In genomic region chr9:77455312-77455927, GRCh38 we compare ENCODE assay signal across 8 cellular contexts.
DNase-seq lines count a peak whose midpoint lies in the region; ATAC-seq and TF ChIP-seq lines count a peak whose summit lies in the region.

No MANE protein-coding gene starts in this region.

- H3K36me3 ChIP-seq in right atrium auricular region: no peaks in the 10 kb centered on the region
- no peaks in the 10 kb centered on the region for H3K36me3 ChIP-seq in spleen

- H3K27ac ChIP-seq in right cardiac atrium (ENCODE audit: low read length) (no peak overlapping the region), right atrium auricular region (no peak overlapping the region), spleen (no peak overlapping the region)

- ATAC-seq in right cardiac atrium (peak; percentile 41 to 65), HG03439 (IDR thresholded peaks at IDR 0.05; ENCODE audit: unreplicated experiment) (peak; percentile 41), SK-N-SH treated with all-trans-retinoic acid at 6 μM for 48 hours (peak; percentile 31; the same call in 1 of the 3 replicates)

- no peaks in the 10 kb centered on the region for H3K9me3 ChIP-seq in right cardiac atrium (ENCODE audit: control insufficient read depth, low read length)
- H3K9me3 ChIP-seq in right atrium auricular region: no peaks in the 10 kb centered on the region
- H3K9me3 ChIP-seq in spleen: peaks cover 0 to 5% (median 0%) of the 10 kb centered on the region in 8 donors

- H3K27me3 ChIP-seq in right cardiac atrium (ENCODE audit: control insufficient read depth, insufficient read depth) (no peaks in the 10 kb centered on the region), right atrium auricular region (no peaks in the 10 kb centered on the region), spleen (replicated peaks in 1 of 7) (peaks cover 0 to 5% (median 0%) of the 10 kb centered on the region in 7 donors)

- no peak overlapping the region for H3K27ac Mint-ChIP-seq in nephron progenitor cell

- H3K9me3 Mint-ChIP-seq in nephron progenitor cell: peaks cover 12% of the 10 kb centered on the region

- 63% methylated on average over 8 of the region's 8 CpGs for WGBS in right cardiac atrium
- 63 to 76% (median 64%) methylated on average over 8 of the region's 8 CpGs for WGBS in spleen, 5 donors

- no peak for TF ChIP-seq POLR2A in spleen (IDR thresholded peaks at IDR 0.05)

- peaks cover 5% of the 10 kb centered on the region for H3K36me3 Mint-ChIP-seq in nephron progenitor cell (ENCODE audit: low read depth)

- TF ChIP-seq CTCF in right atrium auricular region (IDR thresholded peaks at IDR 0.05): peak in 1 of 2 donors; percentile 55
- TF ChIP-seq CTCF in spleen (IDR thresholded peaks at IDR 0.05 in 8 of 11, conservative IDR thresholded peaks at IDR 0.05 in 3 of 11): peak in 8 of 11 experiments; percentile 25 to 75 (median 61)
- no peak for TF ChIP-seq CTCF in nephron progenitor cell (IDR thresholded peaks at IDR 0.05)

- H3K4me1 Mint-ChIP-seq in nephron progenitor cell: peaks cover 26% of the 10 kb centered on the region

- DNase-seq in right cardiac atrium (peak in 1 of 3 donors; percentile 62), right atrium auricular region (ENCODE audit: low spot score) (no peak), spleen (no peak), NCI-H2107 (lab: John Stamatoyannopoulos, UW) (no peak), nephron progenitor cell (no peak)
- DNase-seq in effector CD4-positive, alpha-beta T cell: peak; percentile 7

- intact Hi-C loops in right cardiac atrium (cut with DNase I) (loop anchor here in 2 of 4 donors (10.0 kb wide), 2 partner anchors 199 to 299 kb away; no protein-coding TSS in a partner anchor), spleen (cut with DNase I; ENCODE audit: low total_unique reads) (loop anchor here (10.0 kb wide), 1 partner anchor 291 kb away; no protein-coding TSS in a partner anchor)

- H3K4me1 ChIP-seq in right cardiac atrium (ENCODE audit: control insufficient read depth, insufficient read depth, low read length) (no peaks in the 10 kb centered on the region), right atrium auricular region (no peaks in the 10 kb centered on the region), spleen (peaks cover 0 to 42% (median 17%) of the 10 kb centered on the region in 6 donors)

- no peak overlapping the region for H3K4me3 Mint-ChIP-seq in nephron progenitor cell

- no peak overlapping the region for H3K4me3 ChIP-seq in right cardiac atrium (ENCODE audit: low read length)
- no peak overlapping the region for H3K4me3 ChIP-seq in right atrium auricular region
- H3K4me3 ChIP-seq in spleen: no peak overlapping the region

- H3K27me3 Mint-ChIP-seq in nephron progenitor cell (ENCODE audit: low read depth, poor library complexity): peaks cover 8% of the 10 kb centered on the region

TF ChIP-seq in SK-N-SH treated with all-trans-retinoic acid at 6 μM for 48 hours, 23 proteins besides CTCF, POLR2A, EP300 and RAD21:
- TF ChIP-seq, protein P1, sequence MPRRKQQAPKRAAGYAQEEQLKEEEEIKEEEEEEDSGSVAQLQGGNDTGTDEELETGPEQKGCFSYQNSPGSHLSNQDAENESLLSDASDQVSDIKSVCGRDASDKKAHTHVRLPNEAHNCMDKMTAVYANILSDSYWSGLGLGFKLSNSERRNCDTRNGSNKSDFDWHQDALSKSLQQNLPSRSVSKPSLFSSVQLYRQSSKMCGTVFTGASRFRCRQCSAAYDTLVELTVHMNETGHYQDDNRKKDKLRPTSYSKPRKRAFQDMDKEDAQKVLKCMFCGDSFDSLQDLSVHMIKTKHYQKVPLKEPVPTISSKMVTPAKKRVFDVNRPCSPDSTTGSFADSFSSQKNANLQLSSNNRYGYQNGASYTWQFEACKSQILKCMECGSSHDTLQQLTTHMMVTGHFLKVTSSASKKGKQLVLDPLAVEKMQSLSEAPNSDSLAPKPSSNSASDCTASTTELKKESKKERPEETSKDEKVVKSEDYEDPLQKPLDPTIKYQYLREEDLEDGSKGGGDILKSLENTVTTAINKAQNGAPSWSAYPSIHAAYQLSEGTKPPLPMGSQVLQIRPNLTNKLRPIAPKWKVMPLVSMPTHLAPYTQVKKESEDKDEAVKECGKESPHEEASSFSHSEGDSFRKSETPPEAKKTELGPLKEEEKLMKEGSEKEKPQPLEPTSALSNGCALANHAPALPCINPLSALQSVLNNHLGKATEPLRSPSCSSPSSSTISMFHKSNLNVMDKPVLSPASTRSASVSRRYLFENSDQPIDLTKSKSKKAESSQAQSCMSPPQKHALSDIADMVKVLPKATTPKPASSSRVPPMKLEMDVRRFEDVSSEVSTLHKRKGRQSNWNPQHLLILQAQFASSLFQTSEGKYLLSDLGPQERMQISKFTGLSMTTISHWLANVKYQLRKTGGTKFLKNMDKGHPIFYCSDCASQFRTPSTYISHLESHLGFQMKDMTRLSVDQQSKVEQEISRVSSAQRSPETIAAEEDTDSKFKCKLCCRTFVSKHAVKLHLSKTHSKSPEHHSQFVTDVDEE (CRISPR knock-in tag; IDR thresholded peaks at IDR 0.05): no peak
- TF ChIP-seq RARB (CRISPR knock-in tag; IDR thresholded peaks at IDR 0.05): no peak
- TF ChIP-seq TCF4 (CRISPR knock-in tag; IDR thresholded peaks at IDR 0.05; ENCODE audit: borderline replicate concordance): no peak
- TF ChIP-seq, protein P2, sequence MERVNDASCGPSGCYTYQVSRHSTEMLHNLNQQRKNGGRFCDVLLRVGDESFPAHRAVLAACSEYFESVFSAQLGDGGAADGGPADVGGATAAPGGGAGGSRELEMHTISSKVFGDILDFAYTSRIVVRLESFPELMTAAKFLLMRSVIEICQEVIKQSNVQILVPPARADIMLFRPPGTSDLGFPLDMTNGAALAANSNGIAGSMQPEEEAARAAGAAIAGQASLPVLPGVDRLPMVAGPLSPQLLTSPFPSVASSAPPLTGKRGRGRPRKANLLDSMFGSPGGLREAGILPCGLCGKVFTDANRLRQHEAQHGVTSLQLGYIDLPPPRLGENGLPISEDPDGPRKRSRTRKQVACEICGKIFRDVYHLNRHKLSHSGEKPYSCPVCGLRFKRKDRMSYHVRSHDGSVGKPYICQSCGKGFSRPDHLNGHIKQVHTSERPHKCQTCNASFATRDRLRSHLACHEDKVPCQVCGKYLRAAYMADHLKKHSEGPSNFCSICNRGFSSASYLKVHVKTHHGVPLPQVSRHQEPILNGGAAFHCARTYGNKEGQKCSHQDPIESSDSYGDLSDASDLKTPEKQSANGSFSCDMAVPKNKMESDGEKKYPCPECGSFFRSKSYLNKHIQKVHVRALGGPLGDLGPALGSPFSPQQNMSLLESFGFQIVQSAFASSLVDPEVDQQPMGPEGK (CRISPR knock-in tag; IDR thresholded peaks at IDR 0.05; ENCODE audit: borderline replicate concordance): no peak
- TF ChIP-seq GLIS3 (CRISPR knock-in tag; IDR thresholded peaks at IDR 0.05): no peak
- TF ChIP-seq CSRNP3 (CRISPR knock-in tag; IDR thresholded peaks at IDR 0.05): no peak
- TF ChIP-seq BACH2 (CRISPR knock-in tag; IDR thresholded peaks at IDR 0.05; ENCODE audit: borderline replicate concordance): no peak
- no peak for TF ChIP-seq ESRRG (CRISPR knock-in tag; IDR thresholded peaks at IDR 0.05)
- TF ChIP-seq, protein P3, sequence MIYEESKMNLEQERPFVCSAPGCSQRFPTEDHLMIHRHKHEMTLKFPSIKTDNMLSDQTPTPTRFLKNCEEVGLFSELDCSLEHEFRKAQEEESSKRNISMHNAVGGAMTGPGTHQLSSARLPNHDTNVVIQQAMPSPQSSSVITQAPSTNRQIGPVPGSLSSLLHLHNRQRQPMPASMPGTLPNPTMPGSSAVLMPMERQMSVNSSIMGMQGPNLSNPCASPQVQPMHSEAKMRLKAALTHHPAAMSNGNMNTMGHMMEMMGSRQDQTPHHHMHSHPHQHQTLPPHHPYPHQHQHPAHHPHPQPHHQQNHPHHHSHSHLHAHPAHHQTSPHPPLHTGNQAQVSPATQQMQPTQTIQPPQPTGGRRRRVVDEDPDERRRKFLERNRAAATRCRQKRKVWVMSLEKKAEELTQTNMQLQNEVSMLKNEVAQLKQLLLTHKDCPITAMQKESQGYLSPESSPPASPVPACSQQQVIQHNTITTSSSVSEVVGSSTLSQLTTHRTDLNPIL (CRISPR knock-in tag; IDR thresholded peaks at IDR 0.05; ENCODE audit: low read depth): no peak
- no peak for TF ChIP-seq PPARA (CRISPR knock-in tag; IDR thresholded peaks at IDR 0.05; ENCODE audit: borderline replicate concordance)
- no peak for TF ChIP-seq ZNF565 (CRISPR knock-in tag; conservative IDR thresholded peaks at IDR 0.05; ENCODE audit: low read depth)
- no peak for TF ChIP-seq ISL1 (CRISPR knock-in tag; IDR thresholded peaks at IDR 0.05)
- TF ChIP-seq ZC3H10 (CRISPR knock-in tag; IDR thresholded peaks at IDR 0.05): no peak
- TF ChIP-seq OSR1 (CRISPR knock-in tag; IDR thresholded peaks at IDR 0.05): no peak
- TF ChIP-seq CSDC2 (CRISPR knock-in tag; IDR thresholded peaks at IDR 0.05): no peak
- no peak for TF ChIP-seq ZFP30 (CRISPR knock-in tag; IDR thresholded peaks at IDR 0.05)
- no peak for TF ChIP-seq SNAI2 (CRISPR knock-in tag; IDR thresholded peaks at IDR 0.05)
- no peak for TF ChIP-seq ZFP3 (CRISPR knock-in tag; IDR thresholded peaks at IDR 0.05)
TF ChIP-seq in SK-N-SH treated with all-trans-retinoic acid at 6 μM for 48 hours: peak in this region for 0.
